9 cellular contexts compared by ENCODE assay signal in the genomic region with DNA sequence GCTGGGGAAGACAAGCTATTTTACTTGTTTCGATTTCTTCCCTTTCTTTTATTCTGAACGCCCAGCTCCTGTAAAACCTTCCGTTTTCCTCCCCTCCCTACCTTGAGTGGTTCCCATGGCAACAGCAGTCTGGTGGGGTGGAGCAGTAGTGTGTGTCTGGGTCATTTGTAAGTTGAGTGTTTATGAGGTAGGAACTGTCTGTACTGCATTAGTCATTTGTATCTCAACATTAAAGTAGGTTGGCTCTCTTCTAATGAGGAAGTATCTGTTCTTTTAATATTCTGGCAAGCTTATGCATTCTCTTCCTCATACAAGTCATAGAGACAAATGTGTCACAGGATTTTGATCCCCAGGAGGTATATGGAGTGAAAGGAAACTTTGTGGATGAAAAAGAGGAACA.
DNase-seq lines count a peak whose midpoint lies in the region; ATAC-seq, FAIRE-seq and TF ChIP-seq lines count a peak whose summit lies in the region.
"Had no signal": no experiment of that assay in that cellular context is flagged by ENCODE, and none has a peak within 500 bp of the region (broad histone marks: within the 10 kb centered on the region; RNA-seq: fewer than 3 reads in every experiment).

No MANE protein-coding gene starts in this region.

- H3K4me1 Mint-ChIP-seq in CD14-positive monocyte: peaks cover 12% of the 10 kb centered on the region
- peaks cover 7% of the 10 kb centered on the region for H3K4me1 Mint-ChIP-seq in activated CD8-positive, alpha-beta T cell treated with anti-CD3 and anti-CD28 coated beads, Interleukin-2, amount 10 ng/mL, durations not matched to agents 7 days and 5 days (ENCODE audit: low read depth)

- no peaks in the 10 kb centered on the region for H3K27me3 ChIP-seq in kidney epithelial cell (ENCODE audit: control insufficient read depth, insufficient read depth, low read length)

- DNase-seq in CD14-positive monocyte (ENCODE audit: low spot score): peak; percentile 87
- DNase-seq in NCI-H146 treated with DMSO at 0.1 percent for 48 hours (lab: John Stamatoyannopoulos, UW; ENCODE audit: unreplicated experiment): peak; percentile 75
- DNase-seq in activated CD8-positive, alpha-beta T cell treated with anti-CD3 and anti-CD28 coated beads, Interleukin-2, amount 10 ng/mL, durations not matched to agents 7 days and 5 days: no peak
- DNase-seq in kidney epithelial cell (ENCODE audit: low read depth): peak; percentile 78
- no peak for DNase-seq in EL
- no peak for DNase-seq in central memory CD4-positive, alpha-beta T cell
- DNase-seq in frontal cortex (ENCODE audit: low spot score in 2 of 2): no peak

- TF ChIP-seq CTCF in CD14-positive monocyte (IDR thresholded peaks at IDR 0.05): no peak
- TF ChIP-seq CTCF in kidney epithelial cell (IDR thresholded peaks at IDR 0.05; ENCODE audit: insufficient read depth, low read length, poor library complexity, severe bottlenecking): no peak

- no peak overlapping the region for H3K4me3 ChIP-seq in kidney epithelial cell (ENCODE audit: low read depth, low read length)

- CTCF ChIA-PET in activated CD8-positive, alpha-beta T cell treated with anti-CD3 and anti-CD28 coated beads, Interleukin-2, amount 10 ng/mL, durations not matched to agents 7 days and 5 days (lab: Charles Lee): no interaction called here

- no peaks in the 10 kb centered on the region for H3K36me3 ChIP-seq in kidney epithelial cell (ENCODE audit: control insufficient read depth, insufficient read depth, low read length)

- peak overlapping the region in 6 of 7 donors; percentile 21 to 84 (median 77) for H3K27ac Mint-ChIP-seq in CD14-positive monocyte
- no peak overlapping the region for H3K27ac Mint-ChIP-seq in activated CD8-positive, alpha-beta T cell treated with anti-CD3 and anti-CD28 coated beads, Interleukin-2, amount 10 ng/mL, durations not matched to agents 7 days and 5 days
- H3K27ac Mint-ChIP-seq: activated naive CD4-positive, alpha-beta T cell treated with anti-CD3 and anti-CD28 coated beads, Interleukin-2, amount 50 U/mL, for 72 hours had no signal

- H3K9me3 Mint-ChIP-seq in CD14-positive monocyte: peaks cover 0 to 2% (median 0%) of the 10 kb centered on the region in 7 donors
- H3K9me3 Mint-ChIP-seq in activated CD8-positive, alpha-beta T cell treated with anti-CD3 and anti-CD28 coated beads, Interleukin-2, amount 10 ng/mL, durations not matched to agents 7 days and 5 days (ENCODE audit: insufficient read depth): no peaks in the 10 kb centered on the region
- H3K9me3 Mint-ChIP-seq: activated naive CD4-positive, alpha-beta T cell treated with anti-CD3 and anti-CD28 coated beads, Interleukin-2, amount 50 U/mL, for 72 hours had no signal

- no peaks in the 10 kb centered on the region for H3K27me3 Mint-ChIP-seq in CD14-positive monocyte (ENCODE audit: low read depth in 3 of 3)
- H3K27me3 Mint-ChIP-seq in activated CD8-positive, alpha-beta T cell treated with anti-CD3 and anti-CD28 coated beads, Interleukin-2, amount 10 ng/mL, durations not matched to agents 7 days and 5 days (ENCODE audit: low read depth): peaks cover 17% of the 10 kb centered on the region

- FAIRE-seq in frontal cortex (lab: Jason Lieb, UNC): no peak

- POLR2A ChIA-PET in activated CD8-positive, alpha-beta T cell treated with anti-CD3 and anti-CD28 coated beads, Interleukin-2, amount 10 ng/mL, durations not matched to agents 7 days and 5 days (lab: Charles Lee): no interaction called here

- H3K36me3 Mint-ChIP-seq in CD14-positive monocyte: no peaks in the 10 kb centered on the region
- no peaks in the 10 kb centered on the region for H3K36me3 Mint-ChIP-seq in activated CD8-positive, alpha-beta T cell treated with anti-CD3 and anti-CD28 coated beads, Interleukin-2, amount 10 ng/mL, durations not matched to agents 7 days and 5 days (ENCODE audit: low read depth)
- H3K36me3 Mint-ChIP-seq: activated naive CD4-positive, alpha-beta T cell treated with anti-CD3 and anti-CD28 coated beads, Interleukin-2, amount 50 U/mL, for 72 hours had no signal

- ATAC-seq in GM21576 (IDR thresholded peaks at IDR 0.05; ENCODE audit: unreplicated experiment): peak; percentile 81
- peak; percentile 72 for ATAC-seq in activated CD8-positive, alpha-beta T cell treated with anti-CD3 and anti-CD28 coated beads, Interleukin-2, amount 10 ng/mL, durations not matched to agents 7 days and 5 days

- intact Hi-C loops in CD14-positive monocyte (cut with micrococcal nuclease): no loop called here

- peak overlapping the region; percentile 60 to 88 for H3K4me3 Mint-ChIP-seq in CD14-positive monocyte
- H3K4me3 Mint-ChIP-seq in activated CD8-positive, alpha-beta T cell treated with anti-CD3 and anti-CD28 coated beads, Interleukin-2, amount 10 ng/mL, durations not matched to agents 7 days and 5 days: no peak overlapping the region

Comparison
In these comparisons a context has a peak if more than half of its experiments do, and no peak if none do; other contexts are left out.
1. DNase-seq: peak in CD14-positive monocyte (single experiment), NCI-H146 treated with DMSO at 0.1 percent for 48 hours (single experiment) and kidney epithelial cell (single experiment); none in activated CD8-positive, alpha-beta T cell treated with anti-CD3 and anti-CD28 coated beads, Interleukin-2, amount 10 ng/mL, durations not matched to agents 7 days and 5 days (single experiment), EL (single experiment), central memory CD4-positive, alpha-beta T cell (single experiment) and frontal cortex (0 of 2).